9 cellular contexts compared by ENCODE assay signal in the genomic region with DNA sequence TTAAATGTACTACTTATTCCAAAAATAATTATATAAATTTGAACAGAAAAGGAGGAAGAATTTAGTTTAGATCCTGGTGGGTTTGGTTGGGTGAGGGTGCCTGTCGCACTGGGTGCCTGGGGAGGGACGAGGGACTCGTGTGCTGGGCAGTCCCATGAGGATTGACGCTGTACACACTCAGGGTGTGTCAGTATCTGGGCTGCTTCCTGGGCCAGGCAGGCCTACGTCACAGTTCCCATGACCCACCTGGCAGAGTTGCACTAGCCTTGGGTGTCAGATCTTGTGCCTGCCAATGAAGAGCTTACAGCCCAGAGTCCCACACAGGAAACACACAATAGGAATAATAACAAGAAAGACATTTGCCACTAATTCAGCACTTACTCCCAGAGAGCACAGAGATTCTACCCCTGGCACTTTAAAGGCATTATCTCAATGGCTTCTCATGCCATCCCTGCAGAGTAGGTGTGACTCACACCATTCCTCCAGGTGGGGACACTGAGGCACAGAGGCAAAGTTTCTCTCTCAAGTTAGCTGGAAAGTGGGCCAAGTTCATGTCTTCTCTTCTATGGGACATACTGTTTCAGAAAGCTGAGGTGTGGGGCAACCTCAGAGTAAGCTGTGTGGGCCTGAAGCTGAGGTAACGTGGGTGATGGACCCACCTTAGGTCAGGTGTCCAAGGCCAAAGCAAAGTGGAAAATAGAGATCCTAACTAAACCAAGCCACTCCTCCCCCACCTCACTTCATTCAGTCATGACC. TPM values are rescaled to one million over a fixed set of nuclear protein-coding genes. Genes with fewer than 3 reads are reported as not detected.
A peak's percentile ranks its signal among the peaks of the same experiment; 100 is the strongest.
DNase-seq lines count a peak whose midpoint lies in the region; ATAC-seq, FAIRE-seq and TF ChIP-seq lines count a peak whose summit lies in the region.
"Had no signal": no experiment of that assay in that cellular context is flagged by ENCODE, and none has a peak within 500 bp of the region (broad histone marks: within the 10 kb centered on the region; RNA-seq: fewer than 3 reads in every experiment).

No MANE protein-coding gene starts in this region.

- H2AFZ ChIP-seq in HepG2 (ENCODE audit: low read length): no peak overlapping the region

- H3K36me3 ChIP-seq in body of pancreas (replicated peaks in 1 of 2; ENCODE audit: insufficient read depth in 1 of 2, low read depth in 2 of 2) (no peaks in the 10 kb centered on the region), HepG2 (replicated peaks in 1 of 2; ENCODE audit: control insufficient read depth in 1 of 2, insufficient read depth in 2 of 2, low read length in 2 of 2) (peaks cover 8 to 13% of the 10 kb centered on the region in 2 experiments; a peak in 3 of 5 replicates), transverse colon (no peaks in the 10 kb centered on the region)

- BruUV-seq in HepG2 (replicated peaks; lab: Mats Ljungman, UMichigan): no TSS peak

- TF ChIP-seq CTCF in body of pancreas (IDR thresholded peaks at IDR 0.05) (no peak), HepG2 (CRISPR knock-in tag; IDR thresholded peaks at IDR 0.05) (no peak), transverse colon (IDR thresholded peaks at IDR 0.05) (peak in 1 of 5 experiments; percentile 9)

- intact Hi-C loops in body of pancreas (cut with DNase I) (no loop called here), HepG2 (cut with micrococcal nuclease; ENCODE audit: unreplicated experiment) (no loop called here), transverse colon (cut with DNase I; ENCODE audit: low total_unique reads) (no loop called here)

- H3K27ac ChIP-seq in body of pancreas: peak overlapping the region; percentile 81 to 95 (median 87)
- H3K27ac ChIP-seq in HepG2 (ENCODE audit: extremely low read length, insufficient read depth, low read length): no peak overlapping the region
- peak overlapping the region; percentile 93 to 99 (median 98) for H3K27ac ChIP-seq in transverse colon
- H3K27ac ChIP-seq: cardiac muscle cell had no signal

- no peak for TF ChIP-seq RAD21 in HepG2 (CRISPR knock-in tag; IDR thresholded peaks at IDR 0.05)

- CTCF ChIA-PET in HepG2 (lab: Yijun Ruan, JAX; ENCODE audit: low intra/inter-chr PET ratio, low total read pairs): no interaction called here

- H4K20me1 ChIP-seq in HepG2 (ENCODE audit: insufficient read depth, low read length): peaks cover 18% of the 10 kb centered on the region; the same call in 1 of the 2 replicates

- peak; percentile 54 for DNase-seq in activated CD8-positive, alpha-beta memory T cell treated with anti-CD3 and anti-CD28 coated beads for 24 hours
- no peak for DNase-seq in activated CD8-positive, alpha-beta memory T cell treated with anti-CD3 and anti-CD28 coated beads, Interleukin-2, amount 50 U/mL, for 4 hours
- DNase-seq in body of pancreas: peak; percentile 82 to 94 (median 88)
- no peak for DNase-seq in HepG2 (ENCODE audit: low spot score)
- DNase-seq in transverse colon: peak; percentile 87

- TF ChIP-seq EP300 in HepG2 (IDR thresholded peaks at IDR 0.05; ENCODE audit: low read depth in 2 of 2, low read length in 2 of 2): no peak
- no peak for TF ChIP-seq EP300 in HepG2 (CRISPR knock-in tag; IDR thresholded peaks at IDR 0.05; ENCODE audit: borderline replicate concordance)
- TF ChIP-seq EP300 in transverse colon (IDR thresholded peaks at IDR 0.05; ENCODE audit: low read depth): peak; percentile 23

- POLR2A ChIA-PET in HepG2 (lab: Yijun Ruan, JAX): interaction anchor here (1.1 to 3.4 kb wide), 3 partner anchors 14 to 70 kb away, joined by 3 to 15 read pairs (median 3); a partner anchor contains a TSS

- in situ Hi-C loops in HepG2 (cut with HindIII; ENCODE audit: extremely low pct_ligation_motif_present, low pct_unique_long_range_greater_than_20kb): no loop called here
- in situ Hi-C loops in transverse colon (cut with MboI; ENCODE audit: low pct_ligation_motif_present in 1 of 4, low pct_unique_long_range_greater_than_20kb in 1 of 4, low sequenced_read_pairs in 3 of 4): loop anchor here in 1 of 4 donors (10.0 kb wide), 1 partner anchor 55 kb away; no protein-coding TSS in a partner anchor

- WGBS in body of pancreas, 2 donors: 31 to 44% methylated on average over 6 of the region's 6 CpGs
- whole genome bisulfite sequencing in HepG2 (ENCODE audit: low lambda C conversion rate): 96% methylated on average over 6 of the region's 6 CpGs
- WGBS in transverse colon (ENCODE audit: low coverage in 1 of 2), 2 donors: 59 to 63% methylated on average over 4 to 6 of the region's 6 CpGs

- no peak for FAIRE-seq in HepG2 (lab: Jason Lieb, UNC)

- no peak overlapping the region for H3K4me2 ChIP-seq in HepG2 (ENCODE audit: low read depth, low read length)

- no peak overlapping the region for H3K9ac ChIP-seq in HepG2 (ENCODE audit: insufficient read depth, low read depth, low read length)

- H3K79me2 ChIP-seq in HepG2 (ENCODE audit: insufficient read depth, low read length): peaks cover 50% of the 10 kb centered on the region

- H3K4me3 ChIP-seq in body of pancreas (no peak overlapping the region), HepG2 (replicated peaks in 1 of 3; ENCODE audit: insufficient read depth in 1 of 3, low read depth in 2 of 3, low read length in 3 of 3) (no peak overlapping the region), transverse colon (no peak overlapping the region)
- H3K4me3 ChIP-seq: cardiac muscle cell had no signal

- H3K9me3 ChIP-seq in body of pancreas (no peaks in the 10 kb centered on the region), HepG2 (ENCODE audit: low read length) (no peaks in the 10 kb centered on the region), transverse colon (no peaks in the 10 kb centered on the region)

- H3K4me1 ChIP-seq in body of pancreas: peaks cover 54% of the 10 kb centered on the region
- H3K4me1 ChIP-seq in HepG2 (ENCODE audit: insufficient read depth, low read length): peaks cover 69% of the 10 kb centered on the region
- H3K4me1 ChIP-seq in transverse colon: peaks cover 36 to 53% (median 48%) of the 10 kb centered on the region in 4 donors

- no peaks in the 10 kb centered on the region for H3K27me3 ChIP-seq in body of pancreas
- no peaks in the 10 kb centered on the region; a peak in 1 of 5 replicates for H3K27me3 ChIP-seq in HepG2 (ENCODE audit: control insufficient read depth in 1 of 2, insufficient read depth in 2 of 2, low read length in 2 of 2)
- no peaks in the 10 kb centered on the region for H3K27me3 ChIP-seq in transverse colon
- H3K27me3 ChIP-seq: cardiac muscle cell had no signal

- ATAC-seq in body of pancreas (peak; percentile 72), HepG2 (no peak), HG03342 (IDR thresholded peaks at IDR 0.05; ENCODE audit: unreplicated experiment) (no peak), HG03521 (IDR thresholded peaks at IDR 0.05; ENCODE audit: unreplicated experiment) (no peak), HG02870 (IDR thresholded peaks at IDR 0.05; ENCODE audit: unreplicated experiment) (no peak)

- TF ChIP-seq POLR2A in body of pancreas (IDR thresholded peaks at IDR 0.05) (peak; percentile 39 to 42 (median 42)), HepG2 (IDR thresholded peaks at IDR 0.05; ENCODE audit: insufficient read depth in 1 of 2, low read depth in 2 of 2, low read length in 2 of 2) (no peak), transverse colon (IDR thresholded peaks at IDR 0.05) (peak; percentile 74)

TF ChIP-seq in HepG2, 621 proteins besides CTCF, POLR2A, EP300 and RAD21 (continues in another document):
- TF ChIP-seq KMT2A (CRISPR knock-in tag; IDR thresholded peaks at IDR 0.05): no peak

RNA-seq across cellular contexts. Expression of a gene that starts 1.3 kb away (rescaled TPM):
- 10 to 100 TPM; 14.8 to 20.0 TPM for total RNA-seq in body of pancreas
- 0.87 and 1.2 TPM in 2 replicates for total RNA-seq in HepG2 (2016; rRNA removed; fragmentation: Illumina TruSeq; extraction: Trizol)
- total RNA-seq in HepG2 (2016; cell fraction: cytosol; rRNA removed; fragmentation: Illumina TruSeq; extraction: Trizol; ENCODE audit: low read depth): 0.79 and 0.91 TPM in 2 replicates
- total RNA-seq in HepG2 (2016; cell fraction: insoluble cytoplasmic fraction; rRNA removed; fragmentation: Illumina TruSeq; extraction: Trizol): 0.89 and 1.1 TPM in 2 replicates
- 0.48 and 0.93 TPM in 2 replicates for total RNA-seq in HepG2 (2016; cell fraction: membrane; rRNA removed; fragmentation: Illumina TruSeq; extraction: Trizol)
- 0.66 and 0.81 TPM in 2 replicates for total RNA-seq in HepG2 (2016; cell fraction: nucleus; rRNA removed; fragmentation: Illumina TruSeq; extraction: Trizol)
- 2.4 and 2.9 TPM in 2 replicates for polyA plus RNA-seq in HepG2 (2011; rRNA removed)
- polyA plus RNA-seq in HepG2 (2011; cell fraction: cytosol; rRNA removed): 2.5 and 3.1 TPM in 2 replicates
- polyA plus RNA-seq in HepG2 (2011; cell fraction: nucleus; rRNA removed): 6.1 and 6.2 TPM in 2 replicates
- polyA plus RNA-seq in HepG2 (2012): 2.1 and 4.3 TPM in 2 replicates
- 0.62 and 0.94 TPM in 2 replicates for polyA plus RNA-seq in HepG2 (2016; cell fraction: cytosol; fragmentation: Illumina TruSeq; extraction: Trizol; ENCODE audit: low read depth)
- 0.67 and 0.96 TPM in 2 replicates for polyA plus RNA-seq in HepG2 (2016; cell fraction: insoluble cytoplasmic fraction; fragmentation: Illumina TruSeq; extraction: Trizol; ENCODE audit: low read depth)
- 0.65 and 0.68 TPM in 2 replicates for polyA plus RNA-seq in HepG2 (2016; cell fraction: membrane; fragmentation: Illumina TruSeq; extraction: Trizol; ENCODE audit: low read depth)
- polyA plus RNA-seq in HepG2 (2016; cell fraction: nucleus; fragmentation: Illumina TruSeq; extraction: Trizol; ENCODE audit: insufficient read depth, low read depth): 1.5 and 1.6 TPM in 2 replicates
- 0.42 and 0.92 TPM in 2 replicates for polyA minus RNA-seq in HepG2 (2011; rRNA and poly(A)+ RNA removed; ENCODE audit: low replicate concordance)
- 0.62 and 0.89 TPM in 2 replicates for polyA minus RNA-seq in HepG2 (2011; cell fraction: cytosol; rRNA and poly(A)+ RNA removed)
- 0.37 and 0.64 TPM in 2 replicates for polyA minus RNA-seq in HepG2 (2011; cell fraction: nucleus; rRNA and poly(A)+ RNA removed)
- 100 to 1,000 TPM; 132 to 427 (median 300) TPM for total RNA-seq in transverse colon

Comparison
In these comparisons a context has a peak if more than half of its experiments do, and no peak if none do; other contexts are left out.
1. DNase-seq: peak in activated CD8-positive, alpha-beta memory T cell treated with anti-CD3 and anti-CD28 coated beads for 24 hours (single experiment), body of pancreas (4 of 4) and transverse colon (single experiment); none in activated CD8-positive, alpha-beta memory T cell treated with anti-CD3 and anti-CD28 coated beads, Interleukin-2, amount 50 U/mL, for 4 hours (single experiment) and HepG2 (single experiment).
2. POLR2A ChIP-seq: peak in body of pancreas (3 of 3) and transverse colon (single experiment); none in HepG2 (0 of 2).
3. RNA of a gene that starts 1.3 kb away (total RNA-seq): 132 to 427 TPM in transverse colon; 14.8 to 20.0 TPM in body of pancreas and 0.48 to 1.2 TPM in HepG2; every median in the first group is over 4 times any median in the second.